In the genomic region with DNA sequence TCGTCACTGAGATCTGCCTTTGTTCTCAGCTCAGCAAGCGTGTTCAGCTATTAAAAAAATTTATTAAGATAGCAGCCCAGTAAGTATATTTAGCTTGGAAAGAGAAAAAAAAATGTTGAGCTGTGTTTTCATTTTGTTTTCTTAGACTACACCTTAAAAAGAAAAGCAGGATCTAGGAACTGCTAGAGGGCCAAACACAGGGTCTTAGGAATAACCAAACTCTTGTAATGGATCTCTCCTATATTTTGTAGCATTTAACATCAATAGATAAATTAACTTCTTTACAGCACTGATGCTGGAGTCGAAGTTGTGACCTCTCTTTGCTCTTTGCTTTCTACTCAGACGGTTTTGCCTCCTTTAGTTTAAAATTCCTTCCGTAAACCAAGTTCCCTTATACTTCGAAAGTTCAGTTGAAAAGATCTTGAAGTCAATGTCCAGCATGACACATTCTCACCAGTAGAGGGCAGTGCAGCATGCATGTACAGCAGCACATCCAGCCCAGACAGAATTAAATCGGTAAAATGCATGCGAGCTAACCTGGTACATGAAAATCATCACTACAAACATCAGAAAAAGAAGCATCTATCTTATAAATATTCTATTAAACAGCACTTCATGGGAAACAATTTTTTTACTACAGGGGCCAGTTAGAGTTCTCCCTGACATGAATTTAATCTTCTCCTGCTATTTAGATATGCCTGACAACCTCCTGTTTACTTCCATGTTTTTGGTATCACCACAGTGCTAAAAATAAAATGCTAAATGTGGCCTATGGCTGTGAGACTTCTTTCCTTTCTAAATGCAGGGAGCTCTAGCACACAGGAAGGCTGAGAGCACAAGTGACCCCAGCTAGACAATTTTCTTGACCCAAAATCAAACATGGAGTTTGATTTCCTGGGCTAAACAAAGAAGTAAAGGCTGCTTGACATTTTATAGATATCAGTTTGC, we compare ENCODE assay signal across 8 cellular contexts. TPM values are rescaled to one million over a fixed set of nuclear protein-coding genes. Genes with fewer than 3 reads are reported as not detected.
A peak's percentile ranks its signal among the peaks of the same experiment; 100 is the strongest.
DNase-seq lines count a peak whose midpoint lies in the region; ATAC-seq and TF ChIP-seq lines count a peak whose summit lies in the region.

No MANE protein-coding gene starts in this region.

- in situ Hi-C loops in Panc1 (cut with HindIII; ENCODE audit: low pct_unique_long_range_greater_than_20kb, low sequenced_read_pairs) = no loop called here

- DNase-seq in NCI-H1436 (lab: John Stamatoyannopoulos, UW) (peak; percentile 83), NCI-H1436 treated with DMSO at 0.1 percent for 48 hours (lab: John Stamatoyannopoulos, UW) (no peak), Panc1 (ENCODE audit: low read depth, low spot score) (peak; percentile 85), fibroblast of peridontal ligament (ENCODE audit: extremely low read depth) (peak; percentile 98), nephron progenitor cell (peak; percentile 86)
- peak; percentile 79 for DNase-seq in activated T-cell treated with anti-CD3 and anti-CD28 coated beads, Interleukin-2, amount 50 U/mL, for 48 hours
- peak; percentile 53 for DNase-seq in stimulated activated naive B cell treated with anti-CD40 and anti-IgM and Interleukin-4, amounts not matched to agents 10 μg/mL and 1 μg/mL and 100 μg/mL, for 72 hours

- intact Hi-C loops in Panc1 (cut with micrococcal nuclease; ENCODE audit: unreplicated experiment) = loop anchor here (2.0 to 5.0 kb wide), 2 partner anchors 53 to 185 kb away; no protein-coding TSS in a partner anchor

- H2AFZ ChIP-seq in KMS-11 (ENCODE audit: low read depth) = 0 out of 2 replicates have a peak overlapping the region, but pooled peaks have one; percentile 7

- no TSS peak for BruUV-seq in Panc1 (replicated peaks; lab: Mats Ljungman, UMichigan)

- peak; percentile 97 for TF ChIP-seq CTCF in KMS-11 (conservative IDR thresholded peaks at IDR 0.05; ENCODE audit: low read depth, low read length)
- TF ChIP-seq CTCF in Panc1 (IDR thresholded peaks at IDR 0.05) = peak; percentile 88
- peak; percentile 95 for TF ChIP-seq CTCF in nephron progenitor cell (IDR thresholded peaks at IDR 0.05)

- H3K4me3 ChIP-seq in KMS-11 (IDR thresholded peaks at IDR 0.05; ENCODE audit: insufficient read depth, low read depth, low read length) (no peak overlapping the region), Panc1 (ENCODE audit: low read depth in 2 of 2, low read length in 2 of 2) (no peak overlapping the region)

- H3K9ac ChIP-seq in KMS-11 = no peak overlapping the region

- H3K27ac ChIP-seq in KMS-11 (no peak overlapping the region), Panc1 (ENCODE audit: low read length) (peak overlapping the region; percentile 96)

- CTCF ChIA-PET in Panc1 (lab: Charles Lee) = interaction anchor here (0.6 to 2.5 kb wide), 13 partner anchors 46 to 327 kb away, joined by 3 to 9 read pairs (median 4); partner anchors contain the start of gene CDCA7

- peaks cover 11% of the 10 kb centered on the region for H3K36me3 Mint-ChIP-seq in nephron progenitor cell (ENCODE audit: low read depth)
- H3K36me3 Mint-ChIP-seq in stimulated activated naive B cell treated with anti-CD40 and anti-IgM and Interleukin-4, amounts not matched to agents 10 μg/mL and 1 μg/mL and 100 μg/mL, for 72 hours = no peaks in the 10 kb centered on the region

- H3K27me3 Mint-ChIP-seq in nephron progenitor cell (ENCODE audit: low read depth, poor library complexity) = peaks cover 6% of the 10 kb centered on the region
- H3K27me3 Mint-ChIP-seq in stimulated activated naive B cell treated with anti-CD40 and anti-IgM and Interleukin-4, amounts not matched to agents 10 μg/mL and 1 μg/mL and 100 μg/mL, for 72 hours = peaks cover 7 to 10% of the 10 kb centered on the region in 2 donors

- no peaks in the 10 kb centered on the region for H3K79me2 ChIP-seq in KMS-11 (ENCODE audit: insufficient read depth, low read depth)

- H3K4me3 Mint-ChIP-seq in nephron progenitor cell = peak overlapping the region; percentile 3
- H3K4me3 Mint-ChIP-seq in stimulated activated naive B cell treated with anti-CD40 and anti-IgM and Interleukin-4, amounts not matched to agents 10 μg/mL and 1 μg/mL and 100 μg/mL, for 72 hours = no peak overlapping the region

- H3K27me3 ChIP-seq in KMS-11 (ENCODE audit: insufficient read depth, low read depth) (no peaks in the 10 kb centered on the region), Panc1 (ENCODE audit: control insufficient read depth, insufficient read depth, low read length) (no peaks in the 10 kb centered on the region)

- H3K4me1 Mint-ChIP-seq in nephron progenitor cell = peaks cover 42% of the 10 kb centered on the region
- peaks cover 3 to 6% of the 10 kb centered on the region in 2 donors for H3K4me1 Mint-ChIP-seq in stimulated activated naive B cell treated with anti-CD40 and anti-IgM and Interleukin-4, amounts not matched to agents 10 μg/mL and 1 μg/mL and 100 μg/mL, for 72 hours

- H3K36me3 ChIP-seq in KMS-11 (ENCODE audit: insufficient read depth) (no peaks in the 10 kb centered on the region), Panc1 (ENCODE audit: control insufficient read depth, insufficient read depth, low read length) (no peaks in the 10 kb centered on the region)

- H3K4me2 ChIP-seq in KMS-11 = no peak overlapping the region

- peaks cover 4% of the 10 kb centered on the region for H3K9me3 Mint-ChIP-seq in nephron progenitor cell
- H3K9me3 Mint-ChIP-seq in stimulated activated naive B cell treated with anti-CD40 and anti-IgM and Interleukin-4, amounts not matched to agents 10 μg/mL and 1 μg/mL and 100 μg/mL, for 72 hours = no peaks in the 10 kb centered on the region

- H3K4me1 ChIP-seq in KMS-11 (ENCODE audit: low read depth, poor library complexity, severe bottlenecking) = no peaks in the 10 kb centered on the region
- peaks cover 39% of the 10 kb centered on the region for H3K4me1 ChIP-seq in Panc1 (ENCODE audit: control insufficient read depth, insufficient read depth, low read length)

- no peaks in the 10 kb centered on the region for H4K20me1 ChIP-seq in KMS-11 (ENCODE audit: insufficient read depth)

- H3K27ac Mint-ChIP-seq in nephron progenitor cell = no peak overlapping the region
- no peak overlapping the region for H3K27ac Mint-ChIP-seq in stimulated activated naive B cell treated with anti-CD40 and anti-IgM and Interleukin-4, amounts not matched to agents 10 μg/mL and 1 μg/mL and 100 μg/mL, for 72 hours

- POLR2A ChIA-PET in Panc1 (lab: Charles Lee) = interaction anchor here (0.6 kb wide), 1 partner anchor 34 kb away, joined by 3 read pairs; no protein-coding TSS in a partner anchor

- H3K9me3 ChIP-seq in Panc1 (ENCODE audit: control insufficient read depth, insufficient read depth, low read depth, low read length) = no peaks in the 10 kb centered on the region

- ATAC-seq in Panc1 = peak; percentile 88
- ATAC-seq in stimulated activated naive B cell treated with anti-CD40 and anti-IgM and Interleukin-4, amounts not matched to agents 10 μg/mL and 1 μg/mL and 100 μg/mL, for 72 hours (replicated peaks) = peak; percentile 72 to 76

RNA-seq across cellular contexts. Expression of gene MAP3K20, which starts 48.2 kb away (rescaled TPM):
- 121 TPM for total RNA-seq in Panc1 (2021; ENCODE audit: unreplicated experiment)
- 60.5 TPM for polyA plus RNA-seq in Panc1 (2012; ENCODE audit: insufficient read length)
